Comparison of ENCODE assay signal across 8 cellular contexts in the genomic region with DNA sequence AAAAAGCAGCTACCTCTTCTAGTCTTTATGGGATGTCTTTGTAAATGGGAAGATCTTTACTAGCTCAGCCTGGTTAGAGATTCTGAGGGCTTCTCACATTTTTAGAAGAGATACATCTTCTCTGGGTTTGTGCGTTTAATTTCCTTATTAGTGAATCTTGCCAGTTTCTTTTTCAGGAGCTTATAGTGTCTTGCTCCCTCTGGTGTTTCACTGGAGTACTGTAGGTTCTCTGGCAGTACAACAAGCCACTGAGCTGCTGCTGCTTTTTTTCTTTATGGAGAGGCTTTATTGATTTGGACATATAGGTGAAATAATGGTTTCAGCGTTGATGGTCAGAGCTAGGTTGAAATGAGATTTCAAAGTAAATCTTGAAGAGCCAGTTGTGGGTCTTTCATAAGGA.
DNase-seq lines count a peak whose midpoint lies in the region; ATAC-seq and TF ChIP-seq lines count a peak whose summit lies in the region.

No MANE protein-coding gene starts in this region.

- no peaks in the 10 kb centered on the region for H3K79me2 ChIP-seq in Karpas-422 (ENCODE audit: low read length)

- no peaks in the 10 kb centered on the region for H3K27me3 Mint-ChIP-seq in activated T-helper 17 cell treated with anti-CD3 and anti-CD28 coated beads, Interleukin-2, amount 50 U/mL, for 72 hours

- no peak overlapping the region for H3K4me3 ChIP-seq in Karpas-422 (ENCODE audit: low read length)
- H3K4me3 ChIP-seq in adipocyte (ENCODE audit: low read length) = no peak overlapping the region
- H3K4me3 ChIP-seq in right lobe of liver = no peak overlapping the region

- H3K4me1 ChIP-seq in Karpas-422 (ENCODE audit: low read length) (no peaks in the 10 kb centered on the region), adipocyte (ENCODE audit: control insufficient read depth, insufficient read depth, low read length) (no peaks in the 10 kb centered on the region), right lobe of liver (no peaks in the 10 kb centered on the region)

- H3K36me3 ChIP-seq in Karpas-422 (ENCODE audit: insufficient read depth, low read length) (no peaks in the 10 kb centered on the region), adipocyte (ENCODE audit: control insufficient read depth, insufficient read depth, low read length, severe bottlenecking) (no peaks in the 10 kb centered on the region), right lobe of liver (no peaks in the 10 kb centered on the region)

- H3K4me3 Mint-ChIP-seq in activated T-helper 17 cell treated with anti-CD3 and anti-CD28 coated beads, Interleukin-2, amount 50 U/mL, for 72 hours = no peak overlapping the region

- no peaks in the 10 kb centered on the region for H3K9me3 Mint-ChIP-seq in activated T-helper 17 cell treated with anti-CD3 and anti-CD28 coated beads, Interleukin-2, amount 50 U/mL, for 72 hours

- no peaks in the 10 kb centered on the region for H3K9me2 ChIP-seq in Karpas-422 (replicated peaks; ENCODE audit: insufficient read depth, low read length)

- 20% methylated on average over 2 of the region's 2 CpGs for WGBS in right lobe of liver (ENCODE audit: insufficient coverage, low coverage, low lambda C conversion rate, missing lambda C conversion rate)

- no peak overlapping the region for H3K27ac ChIP-seq in Karpas-422 (ENCODE audit: low read length)
- no peak overlapping the region for H3K27ac ChIP-seq in right lobe of liver

- H3K4me2 ChIP-seq in Karpas-422 (ENCODE audit: low read depth, low read length, poor library complexity, severe bottlenecking) = no peak overlapping the region

- TF ChIP-seq CTCF in right lobe of liver (IDR thresholded peaks at IDR 0.05) = peak; percentile 60 to 73 (median 70)

- H3K27me3 ChIP-seq in Karpas-422 (ENCODE audit: low read length) = no peaks in the 10 kb centered on the region
- H3K27me3 ChIP-seq in adipocyte (replicated peaks; ENCODE audit: control insufficient read depth, insufficient read depth, low read length) = no peaks in the 10 kb centered on the region
- no peaks in the 10 kb centered on the region for H3K27me3 ChIP-seq in right lobe of liver

- no peak overlapping the region for H3K27ac Mint-ChIP-seq in activated T-helper 17 cell treated with anti-CD3 and anti-CD28 coated beads, Interleukin-2, amount 50 U/mL, for 72 hours

- H3K9me3 ChIP-seq in Karpas-422 (ENCODE audit: low read length) (no peaks in the 10 kb centered on the region), adipocyte (ENCODE audit: control insufficient read depth, low read length) (no peaks in the 10 kb centered on the region), right lobe of liver (no peaks in the 10 kb centered on the region)

- H3K9ac ChIP-seq in Karpas-422 (ENCODE audit: low read length) (no peak overlapping the region), adipocyte (ENCODE audit: low read length) (no peak overlapping the region)

- no peak overlapping the region for H2AFZ ChIP-seq in Karpas-422 (ENCODE audit: low read length)

- no peaks in the 10 kb centered on the region for H3K36me3 Mint-ChIP-seq in activated T-helper 17 cell treated with anti-CD3 and anti-CD28 coated beads, Interleukin-2, amount 50 U/mL, for 72 hours (ENCODE audit: low read depth)

- intact Hi-C loops in right lobe of liver (cut with DNase I) = no loop called here

- H3K4me1 Mint-ChIP-seq in activated T-helper 17 cell treated with anti-CD3 and anti-CD28 coated beads, Interleukin-2, amount 50 U/mL, for 72 hours = no peaks in the 10 kb centered on the region

- H4K20me1 ChIP-seq in Karpas-422 (ENCODE audit: insufficient read depth, low read depth, low read length) = no peaks in the 10 kb centered on the region

- peak; percentile 4 for DNase-seq in NCI-H510A treated with DMSO at 0.1 percent for 48 hours (lab: John Stamatoyannopoulos, UW)
- no peak for DNase-seq in NCI-H510A (lab: John Stamatoyannopoulos, UW)
- DNase-seq in Karpas-422 = peak; percentile 81
- peak; percentile 48 for DNase-seq in adipocyte (ENCODE audit: low read depth)
- DNase-seq in right lobe of liver = no peak

- TF ChIP-seq POLR2A in right lobe of liver (IDR thresholded peaks at IDR 0.05) = no peak

- ATAC-seq in GM19372 (IDR thresholded peaks at IDR 0.05; ENCODE audit: low read depth, unreplicated experiment) (peak; percentile 78), right lobe of liver (peak; percentile 67 to 78 (median 72)), GM19324 (IDR thresholded peaks at IDR 0.05; ENCODE audit: low FRiP score, unreplicated experiment) (no peak)
- ATAC-seq in activated T-helper 17 cell treated with anti-CD3 and anti-CD28 coated beads, Interleukin-2, amount 50 U/mL, for 72 hours (replicated peaks) = no peak

Comparison
In these comparisons a context has a peak if more than half of its experiments do, and no peak if none do; other contexts are left out.
1. DNase-seq: peak in NCI-H510A treated with DMSO at 0.1 percent for 48 hours (single experiment), Karpas-422 (single experiment) and adipocyte (single experiment); none in NCI-H510A (single experiment) and right lobe of liver (0 of 3).
2. ATAC-seq: peak in GM19372 (single experiment) and right lobe of liver (4 of 4); none in activated T-helper 17 cell treated with anti-CD3 and anti-CD28 coated beads, Interleukin-2, amount 50 U/mL, for 72 hours (single experiment) and GM19324 (single experiment).